Comparison of ENCODE assay signal across 8 cellular contexts in genomic region chr20:9068896-9069663, GRCh38. TPM values are rescaled to one million over a fixed set of nuclear protein-coding genes. Genes with fewer than 3 reads are reported as not detected.
DNase-seq lines count a peak whose midpoint lies in the region; ATAC-seq, FAIRE-seq and TF ChIP-seq lines count a peak whose summit lies in the region.

PLCB4 (plus strand) TSS chr20:9069087; CDS start chr20:9307815, 238,728 bp downstream.

- H3K4me3 Mint-ChIP-seq in stimulated activated naive CD8-positive, alpha-beta T cell treated with anti-CD3 and anti-CD28 coated beads, Interleukin-15, amount 100 ng/mL, for 72 hours: peak within 1 kb of the TSS in 1 of 2 donors; percentile 51

- DNase-seq in H54 (ENCODE audit: insufficient read length, low spot score) (peak; percentile 82), NCI-H446 treated with DMSO at 0.1 percent for 48 hours (lab: John Stamatoyannopoulos, UW) (peak; percentile 55), caudate nucleus (lab: John Stamatoyannopoulos, UW) (peak in 17 of 61 donors; percentile 3 to 75 (median 26)), islet precursor cell (peak; percentile 79), left lobe of liver (ENCODE audit: low spot score) (no peak)
- no peak for DNase-seq in stimulated activated naive CD8-positive, alpha-beta T cell treated with anti-CD3 and anti-CD28 coated beads, Interleukin-15, amount 100 ng/mL, for 72 hours

- peak; percentile 18 for ATAC-seq in stimulated activated naive CD8-positive, alpha-beta T cell treated with anti-CD3 and anti-CD28 coated beads, Interleukin-15, amount 100 ng/mL, for 72 hours
- ATAC-seq in left lobe of liver (no peak), GM21786 (IDR thresholded peaks at IDR 0.05; ENCODE audit: unreplicated experiment) (no peak), GM21619 (IDR thresholded peaks at IDR 0.05; ENCODE audit: unreplicated experiment) (no peak)

- peaks cover 40% of the 10 kb centered on the region for H3K27me3 Mint-ChIP-seq in stimulated activated naive CD8-positive, alpha-beta T cell treated with anti-CD3 and anti-CD28 coated beads, Interleukin-15, amount 100 ng/mL, for 72 hours

- no peak for FAIRE-seq in H54 (lab: Jason Lieb, UNC)

- peaks cover 7 to 8% of the 10 kb centered on the region in 2 donors for H3K9me3 Mint-ChIP-seq in stimulated activated naive CD8-positive, alpha-beta T cell treated with anti-CD3 and anti-CD28 coated beads, Interleukin-15, amount 100 ng/mL, for 72 hours

- H3K4me1 Mint-ChIP-seq in stimulated activated naive CD8-positive, alpha-beta T cell treated with anti-CD3 and anti-CD28 coated beads, Interleukin-15, amount 100 ng/mL, for 72 hours: peaks cover 5% of the 10 kb centered on the region

- peak within 1 kb of the TSS; percentile 44 for H3K27ac ChIP-seq in caudate nucleus (ENCODE audit: low read depth, low read length)

- no peak within 1 kb of the TSS for H3K27ac Mint-ChIP-seq in stimulated activated naive CD8-positive, alpha-beta T cell treated with anti-CD3 and anti-CD28 coated beads, Interleukin-15, amount 100 ng/mL, for 72 hours

- TF ChIP-seq POLR2A in H54 (IDR thresholded peaks at IDR 0.05; ENCODE audit: low read depth, low read length): peak; percentile 63

RNA-seq across cellular contexts. Expression of gene PLCB4, which starts in this region (rescaled TPM):
- 0.23 TPM for total RNA-seq in left lobe of liver

Comparison
In these comparisons a context has a peak if more than half of its experiments do, and no peak if none do; other contexts are left out.
1. DNase-seq: peak in H54 (single experiment), NCI-H446 treated with DMSO at 0.1 percent for 48 hours (single experiment) and islet precursor cell (single experiment); none in stimulated activated naive CD8-positive, alpha-beta T cell treated with anti-CD3 and anti-CD28 coated beads, Interleukin-15, amount 100 ng/mL, for 72 hours (0 of 2) and left lobe of liver (single experiment).